9 cellular contexts compared by ENCODE assay signal in genomic region chr2:235055891-235056516, GRCh38.
DNase-seq lines count a peak whose midpoint lies in the region; ATAC-seq, FAIRE-seq and TF ChIP-seq lines count a peak whose summit lies in the region.
"Had no signal": no experiment of that assay in that cellular context is flagged by ENCODE, and none has a peak within 500 bp of the region (broad histone marks: within the 10 kb centered on the region; RNA-seq: fewer than 3 reads in every experiment).

No MANE protein-coding gene starts in this region.

- DNase-seq in A549 (ENCODE audit: low read depth in 1 of 2, low spot score in 1 of 2): peak; percentile 69 to 77
- DNase-seq in HFFc6: no peak
- DNase-seq in WERI-Rb-1: peak; percentile 49
- peak; percentile 87 for DNase-seq in iPS-NIHi7 (ENCODE audit: extremely low spot score)
- DNase-seq in activated CD4-positive, alpha-beta T cell treated with anti-CD3 and anti-CD28 coated beads for 48 hours: no peak
- no peak for DNase-seq in effector CD8-positive, alpha-beta T cell (lab: John Stamatoyannopoulos, UW)
- DNase-seq in activated naive CD8-positive, alpha-beta T cell treated with anti-CD3 and anti-CD28 coated beads for 36 hours: no peak

- peaks cover 56% of the 10 kb centered on the region for H3K36me3 ChIP-seq in WERI-Rb-1

- CTCF ChIA-PET in A549 (lab: Yijun Ruan, JAX): interaction anchor here (0.6 to 2.1 kb wide), 11 partner anchors 10 to 511 kb away, joined by 3 to 8 read pairs (median 4); no protein-coding TSS in a partner anchor

- H3K27me3 ChIP-seq in WERI-Rb-1 (ENCODE audit: insufficient read depth, low read depth, severe bottlenecking): no peaks in the 10 kb centered on the region

- no peak overlapping the region for H3K4me3 ChIP-seq in A549
- no peak overlapping the region for H3K4me3 ChIP-seq in WERI-Rb-1 (ENCODE audit: low read depth, low read length)

- peak; percentile 63 for TF ChIP-seq CTCF in A549 (IDR thresholded peaks at IDR 0.05)
- peak; percentile 68 for TF ChIP-seq CTCF in HFFc6 (IDR thresholded peaks at IDR 0.05)
- peak; percentile 68 for TF ChIP-seq CTCF in WERI-Rb-1 (IDR thresholded peaks at IDR 0.05; ENCODE audit: low read depth, low read length)

- no peaks in the 10 kb centered on the region for H3K9me3 ChIP-seq in A549
- no peaks in the 10 kb centered on the region for H3K9me3 ChIP-seq in WERI-Rb-1 (ENCODE audit: severe bottlenecking)

- POLR2A ChIA-PET in A549 (lab: Yijun Ruan, JAX): no interaction called here

- H3K27ac ChIP-seq in A549 (peak overlapping the region in 1 of 2 experiments; percentile 47; a peak in 3 of 6 replicates), WERI-Rb-1 (no peak overlapping the region; the same call in 1 of the 2 replicates)

- H3K4me1 ChIP-seq in A549: peaks cover 2% of the 10 kb centered on the region

- H3K4me2 ChIP-seq in A549: no peak overlapping the region

- no peak overlapping the region; the same call in 1 of the 2 replicates for H3K4me3 Mint-ChIP-seq in HFFc6
- no peak overlapping the region for H3K4me3 Mint-ChIP-seq in activated naive CD8-positive, alpha-beta T cell treated with anti-CD3 and anti-CD28 coated beads for 36 hours

- 0 out of 2 replicates have a peak, but pooled peaks cover 3% of the 10 kb centered on the region for H3K9me3 Mint-ChIP-seq in HFFc6
- no peaks in the 10 kb centered on the region for H3K9me3 Mint-ChIP-seq in activated naive CD8-positive, alpha-beta T cell treated with anti-CD3 and anti-CD28 coated beads for 36 hours

- 70% methylated on average over 12 of the region's 12 CpGs for WGBS in A549 (ENCODE audit: missing lambda C conversion rate)

- 0 out of 2 replicates have a peak overlapping the region, but pooled peaks have one; percentile 25 for H3K27ac Mint-ChIP-seq in HFFc6
- no peak overlapping the region for H3K27ac Mint-ChIP-seq in activated naive CD8-positive, alpha-beta T cell treated with anti-CD3 and anti-CD28 coated beads for 36 hours

- H3K27me3 Mint-ChIP-seq in HFFc6 (ENCODE audit: insufficient read depth): peaks cover 19% of the 10 kb centered on the region
- H3K27me3 Mint-ChIP-seq in activated naive CD8-positive, alpha-beta T cell treated with anti-CD3 and anti-CD28 coated beads for 36 hours: peaks cover 14% of the 10 kb centered on the region

- peaks cover 57% of the 10 kb centered on the region for H3K36me3 Mint-ChIP-seq in HFFc6 (ENCODE audit: low read depth)
- H3K36me3 Mint-ChIP-seq in activated naive CD8-positive, alpha-beta T cell treated with anti-CD3 and anti-CD28 coated beads for 36 hours: no peaks in the 10 kb centered on the region

- peak; percentile 70 to 80 for TF ChIP-seq RAD21 in A549 (conservative IDR thresholded peaks at IDR 0.05 in 1 of 2, IDR thresholded peaks at IDR 0.05 in 1 of 2)

- no peak for TF ChIP-seq POLR2A in A549 (IDR thresholded peaks at IDR 0.05; ENCODE audit: low read length)

- H3K4me1 Mint-ChIP-seq in HFFc6 (ENCODE audit: low read depth): peaks cover 26% of the 10 kb centered on the region
- H3K4me1 Mint-ChIP-seq in activated naive CD8-positive, alpha-beta T cell treated with anti-CD3 and anti-CD28 coated beads for 36 hours: no peaks in the 10 kb centered on the region

- no peak for FAIRE-seq in A549 (lab: Jason Lieb, UNC)
- FAIRE-seq: TTC549 had no signal

- no peak for TF ChIP-seq EP300 in A549 (IDR thresholded peaks at IDR 0.05)

- ATAC-seq in A549 (peak; percentile 74), GM21360 (IDR thresholded peaks at IDR 0.05; ENCODE audit: unreplicated experiment) (no peak)

TF ChIP-seq in A549, 52 proteins besides CTCF, POLR2A, EP300 and RAD21:
- TF ChIP-seq MAZ (IDR thresholded peaks at IDR 0.05; ENCODE audit: borderline replicate concordance, low read depth, low read length) (no peak), KDM5A (IDR thresholded peaks at IDR 0.05) (no peak), ZC3H11A (IDR thresholded peaks at IDR 0.05) (no peak), RFX5 (IDR thresholded peaks at IDR 0.05) (no peak), NFE2L2 (conservative IDR thresholded peaks at IDR 0.05; ENCODE audit: low read length) (peak; percentile 41), HOXB13 (CRISPR knock-in tag; IDR thresholded peaks at IDR 0.05; ENCODE audit: low read depth) (no peak), SMC3 (IDR thresholded peaks at IDR 0.05) (peak; percentile 72), EHMT2 (IDR thresholded peaks at IDR 0.05; ENCODE audit: low read depth) (no peak), CEBPB (IDR thresholded peaks at IDR 0.05) (no peak), FOXS1 (CRISPR knock-in tag; IDR thresholded peaks at IDR 0.05) (no peak), CHD4 (IDR thresholded peaks at IDR 0.05; ENCODE audit: borderline replicate concordance) (no peak), TP53 (CRISPR knock-in tag; IDR thresholded peaks at IDR 0.05) (no peak), FOSL2 (IDR thresholded peaks at IDR 0.05) (no peak), FOSL2 (CRISPR knock-in tag; IDR thresholded peaks at IDR 0.05) (no peak), NPAS2 (CRISPR knock-in tag; IDR thresholded peaks at IDR 0.05; ENCODE audit: borderline replicate concordance) (no peak)
- TF ChIP-seq, protein P1, sequence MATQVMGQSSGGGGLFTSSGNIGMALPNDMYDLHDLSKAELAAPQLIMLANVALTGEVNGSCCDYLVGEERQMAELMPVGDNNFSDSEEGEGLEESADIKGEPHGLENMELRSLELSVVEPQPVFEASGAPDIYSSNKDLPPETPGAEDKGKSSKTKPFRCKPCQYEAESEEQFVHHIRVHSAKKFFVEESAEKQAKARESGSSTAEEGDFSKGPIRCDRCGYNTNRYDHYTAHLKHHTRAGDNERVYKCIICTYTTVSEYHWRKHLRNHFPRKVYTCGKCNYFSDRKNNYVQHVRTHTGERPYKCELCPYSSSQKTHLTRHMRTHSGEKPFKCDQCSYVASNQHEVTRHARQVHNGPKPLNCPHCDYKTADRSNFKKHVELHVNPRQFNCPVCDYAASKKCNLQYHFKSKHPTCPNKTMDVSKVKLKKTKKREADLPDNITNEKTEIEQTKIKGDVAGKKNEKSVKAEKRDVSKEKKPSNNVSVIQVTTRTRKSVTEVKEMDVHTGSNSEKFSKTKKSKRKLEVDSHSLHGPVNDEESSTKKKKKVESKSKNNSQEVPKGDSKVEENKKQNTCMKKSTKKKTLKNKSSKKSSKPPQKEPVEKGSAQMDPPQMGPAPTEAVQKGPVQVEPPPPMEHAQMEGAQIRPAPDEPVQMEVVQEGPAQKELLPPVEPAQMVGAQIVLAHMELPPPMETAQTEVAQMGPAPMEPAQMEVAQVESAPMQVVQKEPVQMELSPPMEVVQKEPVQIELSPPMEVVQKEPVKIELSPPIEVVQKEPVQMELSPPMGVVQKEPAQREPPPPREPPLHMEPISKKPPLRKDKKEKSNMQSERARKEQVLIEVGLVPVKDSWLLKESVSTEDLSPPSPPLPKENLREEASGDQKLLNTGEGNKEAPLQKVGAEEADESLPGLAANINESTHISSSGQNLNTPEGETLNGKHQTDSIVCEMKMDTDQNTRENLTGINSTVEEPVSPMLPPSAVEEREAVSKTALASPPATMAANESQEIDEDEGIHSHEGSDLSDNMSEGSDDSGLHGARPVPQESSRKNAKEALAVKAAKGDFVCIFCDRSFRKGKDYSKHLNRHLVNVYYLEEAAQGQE (IDR thresholded peaks at IDR 0.05): no peak
- TF ChIP-seq, protein P2, sequence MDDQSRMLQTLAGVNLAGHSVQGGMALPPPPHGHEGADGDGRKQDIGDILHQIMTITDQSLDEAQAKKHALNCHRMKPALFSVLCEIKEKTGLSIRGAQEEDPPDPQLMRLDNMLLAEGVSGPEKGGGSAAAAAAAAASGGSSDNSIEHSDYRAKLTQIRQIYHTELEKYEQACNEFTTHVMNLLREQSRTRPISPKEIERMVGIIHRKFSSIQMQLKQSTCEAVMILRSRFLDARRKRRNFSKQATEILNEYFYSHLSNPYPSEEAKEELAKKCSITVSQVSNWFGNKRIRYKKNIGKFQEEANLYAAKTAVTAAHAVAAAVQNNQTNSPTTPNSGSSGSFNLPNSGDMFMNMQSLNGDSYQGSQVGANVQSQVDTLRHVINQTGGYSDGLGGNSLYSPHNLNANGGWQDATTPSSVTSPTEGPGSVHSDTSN (IDR thresholded peaks at IDR 0.05): no peak
- TF ChIP-seq, protein P3, sequence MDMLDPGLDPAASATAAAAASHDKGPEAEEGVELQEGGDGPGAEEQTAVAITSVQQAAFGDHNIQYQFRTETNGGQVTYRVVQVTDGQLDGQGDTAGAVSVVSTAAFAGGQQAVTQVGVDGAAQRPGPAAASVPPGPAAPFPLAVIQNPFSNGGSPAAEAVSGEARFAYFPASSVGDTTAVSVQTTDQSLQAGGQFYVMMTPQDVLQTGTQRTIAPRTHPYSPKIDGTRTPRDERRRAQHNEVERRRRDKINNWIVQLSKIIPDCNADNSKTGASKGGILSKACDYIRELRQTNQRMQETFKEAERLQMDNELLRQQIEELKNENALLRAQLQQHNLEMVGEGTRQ (IDR thresholded peaks at IDR 0.05): no peak

Comparison
In these comparisons a context has a peak if more than half of its experiments do, and no peak if none do; other contexts are left out.
1. DNase-seq: peak in A549 (2 of 2), WERI-Rb-1 (single experiment) and iPS-NIHi7 (single experiment); none in HFFc6 (single experiment), activated CD4-positive, alpha-beta T cell treated with anti-CD3 and anti-CD28 coated beads for 48 hours (single experiment), effector CD8-positive, alpha-beta T cell (single experiment) and activated naive CD8-positive, alpha-beta T cell treated with anti-CD3 and anti-CD28 coated beads for 36 hours (single experiment).
2. Peak in every context shown above with its lines, with median percentiles within 50 percentile points of each other: CTCF ChIP-seq.